ENCODE assay signal across 16 cellular contexts in the genomic region with DNA sequence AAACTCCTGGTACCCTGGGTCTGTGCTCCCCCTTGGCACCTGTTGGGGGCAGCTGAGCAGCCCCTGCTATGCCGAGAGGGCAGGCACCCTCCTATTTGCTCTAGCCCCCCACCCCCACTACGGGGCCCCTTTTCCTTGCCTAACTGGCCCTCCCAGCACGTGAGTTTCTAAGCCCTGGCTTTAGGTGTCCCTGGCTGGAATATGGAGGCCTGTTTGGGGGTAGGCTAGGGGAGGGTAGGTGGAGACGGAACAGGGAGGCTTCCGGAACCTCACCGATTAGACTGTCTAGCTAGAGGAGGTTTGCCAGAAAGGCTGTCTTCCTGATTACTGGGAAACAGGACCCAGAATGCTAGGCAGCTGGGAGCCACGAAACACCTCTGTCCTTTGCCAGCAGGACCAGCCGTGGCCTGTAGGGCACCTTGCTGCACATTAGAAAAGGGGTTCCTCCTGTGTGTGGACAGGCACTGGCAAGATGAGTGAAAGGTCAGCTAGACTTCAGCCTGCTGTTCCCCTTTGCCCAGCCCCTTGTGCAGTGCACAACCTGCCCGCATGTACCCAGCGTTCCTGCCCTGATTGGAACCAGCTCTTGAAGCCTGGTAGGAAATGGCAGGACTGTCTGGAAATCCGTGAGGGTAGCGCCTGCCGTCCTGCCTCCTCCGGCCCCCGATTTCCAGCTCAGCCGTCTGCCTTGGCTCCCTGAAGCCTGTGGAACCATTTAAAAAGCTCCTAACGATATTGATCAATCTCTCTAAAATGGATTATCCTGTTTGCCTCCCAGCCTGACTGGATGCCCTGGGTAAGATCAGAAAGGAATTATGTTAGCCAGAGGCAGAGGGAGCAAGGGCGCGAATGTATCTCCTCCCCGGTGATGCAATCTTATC.
A peak's percentile ranks its signal among the peaks of the same experiment; 100 is the strongest.
DNase-seq lines count a peak whose midpoint lies in the region; ATAC-seq, FAIRE-seq and TF ChIP-seq lines count a peak whose summit lies in the region.
"Had no signal": no experiment of that assay in that cellular context is flagged by ENCODE, and none has a peak within 500 bp of the region (broad histone marks: within the 10 kb centered on the region; RNA-seq: fewer than 3 reads in every experiment).

No MANE protein-coding gene starts in this region.

- H3K27ac ChIP-seq in BLaER1 (peak overlapping the region; percentile 21), mesenchymal stem cell (ENCODE audit: low read length, poor library complexity, severe bottlenecking) (no peak overlapping the region), pancreas (no peak overlapping the region)

- no peaks in the 10 kb centered on the region for H3K9me3 ChIP-seq in BLaER1
- H3K9me3 ChIP-seq in mesenchymal stem cell (ENCODE audit: control insufficient read depth, low read length), result no peaks in the 10 kb centered on the region
- H3K9me3 ChIP-seq in pancreas, result no peaks in the 10 kb centered on the region

- no peaks in the 10 kb centered on the region for H3K4me1 Mint-ChIP-seq in activated CD4-positive, alpha-beta memory T cell treated with anti-CD3 and anti-CD28 coated beads for 36 hours (ENCODE audit: low read depth)
- H3K4me1 Mint-ChIP-seq in stimulated activated memory B cell treated with anti-CD40 and anti-IgM and Interleukin-4, amounts not matched to agents 10 μg/mL and 1 μg/mL and 100 μg/mL, for 72 hours, result no peaks in the 10 kb centered on the region
- H3K4me1 Mint-ChIP-seq: activated CD4-positive, alpha-beta T cell treated with anti-CD3 and anti-CD28 coated beads, Interleukin-2, amount 10 ng/mL, durations not matched to agents 24 days and 14 days had no signal

- H2BK15ac ChIP-seq in mesenchymal stem cell (ENCODE audit: low read depth, poor library complexity, severe bottlenecking), result no peak overlapping the region

- H3K9me3 Mint-ChIP-seq in activated CD4-positive, alpha-beta memory T cell treated with anti-CD3 and anti-CD28 coated beads for 36 hours, result no peaks in the 10 kb centered on the region
- no peaks in the 10 kb centered on the region for H3K9me3 Mint-ChIP-seq in stimulated activated memory B cell treated with anti-CD40 and anti-IgM and Interleukin-4, amounts not matched to agents 10 μg/mL and 1 μg/mL and 100 μg/mL, for 72 hours
- H3K9me3 Mint-ChIP-seq: activated CD4-positive, alpha-beta T cell treated with anti-CD3 and anti-CD28 coated beads, Interleukin-2, amount 10 ng/mL, durations not matched to agents 24 days and 14 days; nephron progenitor cell had no signal

- H4K20me1 ChIP-seq in BLaER1, result no peaks in the 10 kb centered on the region

- no peak overlapping the region for H3K14ac ChIP-seq in mesenchymal stem cell (ENCODE audit: low read length in 2 of 2)

- H3K4ac ChIP-seq in mesenchymal stem cell (ENCODE audit: low read depth in 1 of 2, low read length in 2 of 2), result no peak overlapping the region

- H3K4me1 ChIP-seq in BLaER1 (peaks cover 82% of the 10 kb centered on the region), mesenchymal stem cell (ENCODE audit: control insufficient read depth, insufficient read depth, low read depth, low read length) (peaks cover 16% of the 10 kb centered on the region), pancreas (peaks cover 2 to 3% (median 2%) of the 10 kb centered on the region in 3 donors)

- no peak for FAIRE-seq in bronchial epithelial cell (lab: Jason Lieb, UNC)
- FAIRE-seq in pancreas (lab: Jason Lieb, UNC), result no peak

- peak overlapping the region; percentile 77 for H4K8ac ChIP-seq in mesenchymal stem cell (ENCODE audit: low read length)

- no peak overlapping the region for H3K27ac Mint-ChIP-seq in activated CD4-positive, alpha-beta memory T cell treated with anti-CD3 and anti-CD28 coated beads for 36 hours
- no peak overlapping the region for H3K27ac Mint-ChIP-seq in stimulated activated memory B cell treated with anti-CD40 and anti-IgM and Interleukin-4, amounts not matched to agents 10 μg/mL and 1 μg/mL and 100 μg/mL, for 72 hours
- H3K27ac Mint-ChIP-seq: activated CD4-positive, alpha-beta T cell treated with anti-CD3 and anti-CD28 coated beads, Interleukin-2, amount 10 ng/mL, durations not matched to agents 24 days and 14 days; nephron progenitor cell had no signal

- WGBS in mesenchymal stem cell, result 92% methylated on average over 20 of the region's 20 CpGs
- WGBS in pancreas, 2 donors, result 89 to 93% methylated on average over 20 of the region's 20 CpGs

- no peaks in the 10 kb centered on the region for H3K36me3 Mint-ChIP-seq in activated CD4-positive, alpha-beta memory T cell treated with anti-CD3 and anti-CD28 coated beads for 36 hours
- H3K36me3 Mint-ChIP-seq in stimulated activated memory B cell treated with anti-CD40 and anti-IgM and Interleukin-4, amounts not matched to agents 10 μg/mL and 1 μg/mL and 100 μg/mL, for 72 hours, result no peaks in the 10 kb centered on the region

- no peak overlapping the region for H2BK5ac ChIP-seq in mesenchymal stem cell (ENCODE audit: low read depth, low read length, poor library complexity, severe bottlenecking)

- no peak overlapping the region for H3K18ac ChIP-seq in mesenchymal stem cell (ENCODE audit: low read depth in 1 of 2, low read length in 2 of 2)

- peaks cover 2% of the 10 kb centered on the region for H3K27me3 Mint-ChIP-seq in activated CD4-positive, alpha-beta memory T cell treated with anti-CD3 and anti-CD28 coated beads for 36 hours
- peaks cover 19% of the 10 kb centered on the region for H3K27me3 Mint-ChIP-seq in stimulated activated memory B cell treated with anti-CD40 and anti-IgM and Interleukin-4, amounts not matched to agents 10 μg/mL and 1 μg/mL and 100 μg/mL, for 72 hours

- H2AK5ac ChIP-seq in mesenchymal stem cell (ENCODE audit: low read length, severe bottlenecking), result no peak overlapping the region

- H3K4me3 ChIP-seq in BLaER1, result no peak overlapping the region
- H3K4me3 ChIP-seq in bronchial epithelial cell (ENCODE audit: low read depth, low read length), result no peak overlapping the region
- H3K4me3 ChIP-seq in mesenchymal stem cell (ENCODE audit: insufficient read depth in 1 of 2, low read depth in 1 of 2, low read length in 2 of 2), result no peak overlapping the region
- H3K4me3 ChIP-seq in pancreas, result no peak overlapping the region

- no peak overlapping the region for H2BK12ac ChIP-seq in mesenchymal stem cell (ENCODE audit: low read length in 2 of 2)

- no peaks in the 10 kb centered on the region for H3K36me3 ChIP-seq in BLaER1
- no peaks in the 10 kb centered on the region for H3K36me3 ChIP-seq in bronchial epithelial cell (ENCODE audit: control insufficient read depth, insufficient read depth, low read length)
- H3K36me3 ChIP-seq in mesenchymal stem cell (ENCODE audit: control insufficient read depth in 1 of 2, insufficient read depth in 2 of 2, low read depth in 1 of 2, low read length in 2 of 2), result no peaks in the 10 kb centered on the region
- H3K36me3 ChIP-seq in pancreas, result no peaks in the 10 kb centered on the region

- TF ChIP-seq CTCF in bronchial epithelial cell (IDR thresholded peaks at IDR 0.05; ENCODE audit: insufficient read depth, low read length, severe bottlenecking) (peak; percentile 16), pancreas (IDR thresholded peaks at IDR 0.05) (no peak)

- no peak overlapping the region for H2AFZ ChIP-seq in mesenchymal stem cell (ENCODE audit: low read depth, low read length)

- no peak for ATAC-seq in pancreas
- ATAC-seq in stimulated activated memory B cell treated with anti-CD40 and anti-IgM and Interleukin-4, amounts not matched to agents 10 μg/mL and 1 μg/mL and 100 μg/mL, for 72 hours, result no peak

- H3K27me3 ChIP-seq in BLaER1, result no peaks in the 10 kb centered on the region
- H3K27me3 ChIP-seq in bronchial epithelial cell (ENCODE audit: control insufficient read depth, insufficient read depth, low read length), result no peaks in the 10 kb centered on the region
- H3K27me3 ChIP-seq in mesenchymal stem cell (ENCODE audit: control insufficient read depth in 1 of 2, insufficient read depth in 1 of 2, low read length in 2 of 2), result no peaks in the 10 kb centered on the region
- no peaks in the 10 kb centered on the region for H3K27me3 ChIP-seq in pancreas

- no peak overlapping the region for H3K9ac ChIP-seq in BLaER1
- H3K9ac ChIP-seq in mesenchymal stem cell (ENCODE audit: low read length), result no peak overlapping the region

- intact Hi-C loops in activated CD4-positive, alpha-beta memory T cell treated with anti-CD3 and anti-CD28 coated beads for 36 hours (cut with micrococcal nuclease), result no loop called here
- intact Hi-C loops in pancreas (cut with DNase I), result no loop called here

- no peak overlapping the region for H3K23ac ChIP-seq in mesenchymal stem cell (ENCODE audit: low read length in 2 of 2)

- peak; percentile 31 for DNase-seq in HT-29 (ENCODE audit: low spot score)
- DNase-seq in bronchial epithelial cell (ENCODE audit: low read depth), result no peak
- DNase-seq in mesenchymal stem cell, result no peak
- no peak for DNase-seq in activated gamma-delta T cell (lab: John Stamatoyannopoulos, UW)
- DNase-seq in activated CD4-positive, alpha-beta memory T cell treated with anti-CD3 and anti-CD28 coated beads for 36 hours, result no peak
- DNase-seq in pancreas, result no peak
- DNase-seq: activated CD8-positive, alpha-beta memory T cell treated with anti-CD3 and anti-CD28 coated beads, Interleukin-2, amount 50 U/mL, for 4 hours; amniotic stem cell; KG1; NCI-H1048; stimulated activated naive CD4-positive, alpha-beta T cell treated with Interleukin-2 at 50 U/mL for 16 hours; T1000 had no signal

- H3K4me3 Mint-ChIP-seq in activated CD4-positive, alpha-beta memory T cell treated with anti-CD3 and anti-CD28 coated beads for 36 hours, result no peak overlapping the region
- H3K4me3 Mint-ChIP-seq in stimulated activated memory B cell treated with anti-CD40 and anti-IgM and Interleukin-4, amounts not matched to agents 10 μg/mL and 1 μg/mL and 100 μg/mL, for 72 hours, result no peak overlapping the region
- H3K4me3 Mint-ChIP-seq: activated CD4-positive, alpha-beta T cell treated with anti-CD3 and anti-CD28 coated beads, Interleukin-2, amount 10 ng/mL, durations not matched to agents 24 days and 14 days; nephron progenitor cell had no signal

- no peak overlapping the region for H2BK120ac ChIP-seq in mesenchymal stem cell (ENCODE audit: low read depth, low read length)

- CTCF ChIA-PET in activated CD4-positive, alpha-beta memory T cell treated with anti-CD3 and anti-CD28 coated beads for 36 hours (lab: Charles Lee), result interaction anchor here (1.1 to 2.4 kb wide), 7 partner anchors 10 to 86 kb away, joined by 4 to 12 read pairs (median 6); no protein-coding TSS in a partner anchor

- H4K91ac ChIP-seq in mesenchymal stem cell (ENCODE audit: low read length), result no peak overlapping the region

- H3K79me1 ChIP-seq in mesenchymal stem cell (replicated peaks; ENCODE audit: low read length, poor library complexity, severe bottlenecking), result peaks cover 10% of the 10 kb centered on the region

- POLR2A ChIA-PET in activated CD4-positive, alpha-beta memory T cell treated with anti-CD3 and anti-CD28 coated beads for 36 hours (lab: Charles Lee), result no interaction called here

- H3K4me2 ChIP-seq in BLaER1, result peak overlapping the region; percentile 92
- H3K4me2 ChIP-seq in mesenchymal stem cell (ENCODE audit: low read length, poor library complexity, severe bottlenecking), result no peak overlapping the region
